In genomic region chr19:3531716-3532115, GRCh38 we compare ENCODE assay signal across 35 cellular contexts. TPM values are rescaled to one million over a fixed set of nuclear protein-coding genes. Genes with fewer than 3 reads are reported as not detected.
"Had no signal": no experiment of that assay in that cellular context is flagged by ENCODE, and none has a peak within 500 bp of the region (broad histone marks: within the 10 kb centered on the region; RNA-seq: fewer than 3 reads in every experiment).

No MANE protein-coding gene starts in this region.

- H3K27ac Mint-ChIP-seq: activated CD4-positive, alpha-beta memory T cell treated with anti-CD3 and anti-CD28 coated beads for 36 hours; activated CD4-positive, alpha-beta T cell treated with anti-CD3 and anti-CD28 coated beads for 36 hours; activated CD4-positive, alpha-beta T cell treated with anti-CD3 and anti-CD28 coated beads, Interleukin-2, amount 10 ng/mL, durations not matched to agents 24 days and 14 days; activated CD8-positive, alpha-beta memory T cell treated with anti-CD3 and anti-CD28 coated beads, Interleukin-2, amount 10 ng/mL, durations not matched to agents 7 days and 5 days; activated CD8-positive, alpha-beta T cell treated with anti-CD3 and anti-CD28 coated beads, Interleukin-2, amount 10 ng/mL, durations not matched to agents 7 days and 5 days; activated naive CD4-positive, alpha-beta T cell treated with anti-CD3 and anti-CD28 coated beads for 36 hours; activated naive CD4-positive, alpha-beta T cell treated with anti-CD3 and anti-CD28 coated beads, Interleukin-2, amount 50 U/mL, for 24 hours; activated naive CD8-positive, alpha-beta T cell treated with anti-CD3 and anti-CD28 coated beads for 36 hours; activated naive CD8-positive, alpha-beta T cell treated with anti-CD3 and anti-CD28 coated beads, Interleukin-2, amount 50 U/mL, for 24 hours; activated T-helper 1 cell treated with anti-CD3 and anti-CD28 coated beads, Interleukin-12 subunit alpha, Interleukin-12 subunit beta, Interleukin-2, Interleukin-4 antibody, amounts not matched to agents 30 ng/mL and 10 ng/mL and 1 ng/mL, durations not matched to agents 14 hours and 24 hours and 36 hours; activated T-helper 2 cell treated with anti-CD3 and anti-CD28 coated beads, Interferon-gamma antibody, Interleukin-2, Interleukin-4, amounts not matched to agents 10 μg/mL and 5 μg/mL and 100 μg/mL, durations not matched to agents 14 hours and 24 hours and 36 hours; effector memory CD8-positive, alpha-beta T cell; T-helper 2 cell treated with Interferon-gamma antibody and Interleukin-4, amounts not matched to agents 5 μg/mL and 100 μg/mL, for 36 hours had no signal

- FAIRE-seq: colon had no signal

- H3K27me3 Mint-ChIP-seq: activated CD4-positive, alpha-beta memory T cell treated with anti-CD3 and anti-CD28 coated beads for 36 hours; activated CD4-positive, alpha-beta T cell treated with anti-CD3 and anti-CD28 coated beads for 36 hours; activated CD4-positive, alpha-beta T cell treated with anti-CD3 and anti-CD28 coated beads, Interleukin-2, amount 10 ng/mL, durations not matched to agents 24 days and 14 days; activated CD8-positive, alpha-beta memory T cell treated with anti-CD3 and anti-CD28 coated beads, Interleukin-2, amount 10 ng/mL, durations not matched to agents 7 days and 5 days; activated naive CD4-positive, alpha-beta T cell treated with anti-CD3 and anti-CD28 coated beads, Interleukin-2, amount 50 U/mL, for 24 hours; activated naive CD8-positive, alpha-beta T cell treated with anti-CD3 and anti-CD28 coated beads for 36 hours; activated naive CD8-positive, alpha-beta T cell treated with anti-CD3 and anti-CD28 coated beads, Interleukin-2, amount 50 U/mL, for 24 hours; effector memory CD8-positive, alpha-beta T cell had no signal

- H3K9me3 Mint-ChIP-seq: activated CD4-positive, alpha-beta memory T cell treated with anti-CD3 and anti-CD28 coated beads for 36 hours; activated CD4-positive, alpha-beta T cell treated with anti-CD3 and anti-CD28 coated beads, Interleukin-2, amount 10 ng/mL, durations not matched to agents 24 days and 14 days; activated naive CD4-positive, alpha-beta T cell treated with anti-CD3 and anti-CD28 coated beads for 36 hours; activated naive CD4-positive, alpha-beta T cell treated with anti-CD3 and anti-CD28 coated beads, Interleukin-2, amount 50 U/mL, for 24 hours; activated naive CD8-positive, alpha-beta T cell treated with anti-CD3 and anti-CD28 coated beads for 36 hours; activated naive CD8-positive, alpha-beta T cell treated with anti-CD3 and anti-CD28 coated beads, Interleukin-2, amount 50 U/mL, for 24 hours; activated T-helper 1 cell treated with anti-CD3 and anti-CD28 coated beads, Interleukin-12 subunit alpha, Interleukin-12 subunit beta, Interleukin-2, Interleukin-4 antibody, amounts not matched to agents 30 ng/mL and 10 ng/mL and 1 ng/mL, durations not matched to agents 14 hours and 24 hours and 36 hours; activated T-helper 2 cell treated with anti-CD3 and anti-CD28 coated beads, Interferon-gamma antibody, Interleukin-2, Interleukin-4, amounts not matched to agents 10 μg/mL and 5 μg/mL and 100 μg/mL, durations not matched to agents 14 hours and 24 hours and 36 hours; effector memory CD8-positive, alpha-beta T cell; T-helper 2 cell treated with Interferon-gamma antibody and Interleukin-4, amounts not matched to agents 5 μg/mL and 100 μg/mL, for 36 hours had no signal

- ATAC-seq: activated CD4-positive, alpha-beta T cell treated with anti-CD3 and anti-CD28 coated beads for 36 hours; activated CD8-positive, alpha-beta memory T cell treated with anti-CD3 and anti-CD28 coated beads, Interleukin-2, amount 10 ng/mL, durations not matched to agents 7 days and 5 days; activated CD8-positive, alpha-beta T cell treated with anti-CD3 and anti-CD28 coated beads, Interleukin-2, amount 10 ng/mL, durations not matched to agents 7 days and 5 days; activated naive CD8-positive, alpha-beta T cell treated with anti-CD3 and anti-CD28 coated beads, Interleukin-2, amount 50 U/mL, for 24 hours; body of pancreas; effector memory CD8-positive, alpha-beta T cell; foreskin keratinocyte; gastrocnemius medialis; heart left ventricle had no signal

- H3K27me3 ChIP-seq: adrenal gland, body of pancreas, esophagus muscularis mucosa, foreskin keratinocyte, gastrocnemius medialis, heart left ventricle had no signal

- H3K27ac ChIP-seq: adrenal gland, body of pancreas, esophagus muscularis mucosa, foreskin keratinocyte, gastrocnemius medialis, heart left ventricle, WERI-Rb-1 had no signal

- DNase-seq: activated CD4-positive, alpha-beta memory T cell treated with anti-CD3 and anti-CD28 coated beads for 36 hours; activated CD4-positive, alpha-beta T cell treated with anti-CD3 and anti-CD28 coated beads for 36 hours; activated CD4-positive, alpha-beta T cell treated with anti-CD3 and anti-CD28 coated beads, Interleukin-2, amount 10 ng/mL, durations not matched to agents 24 days and 14 days; activated CD4-positive, CD25-positive, alpha-beta regulatory T cell; activated CD4-positive, CD25-positive, alpha-beta regulatory T cell treated with anti-CD3 and anti-CD28 coated beads, Interleukin-2, amount 50 U/mL, for 72 hours; activated CD8-positive, alpha-beta memory T cell treated with anti-CD3 and anti-CD28 coated beads, Interleukin-2, amount 10 ng/mL, durations not matched to agents 7 days and 5 days; activated CD8-positive, alpha-beta memory T cell treated with anti-CD3 and anti-CD28 coated beads, Interleukin-2, amount 50 U/mL, for 4 hours; activated CD8-positive, alpha-beta T cell treated with anti-CD3 and anti-CD28 coated beads, Interleukin-2, amount 10 ng/mL, durations not matched to agents 7 days and 5 days; activated effector memory CD4-positive, alpha-beta T cell treated with anti-CD3 and anti-CD28 coated beads, Interleukin-2, amount 50 U/mL, for 16 hours; activated naive CD4-positive, alpha-beta T cell treated with anti-CD3 and anti-CD28 coated beads for 36 hours; activated naive CD8-positive, alpha-beta T cell treated with anti-CD3 and anti-CD28 coated beads for 36 hours; activated naive CD8-positive, alpha-beta T cell treated with anti-CD3 and anti-CD28 coated beads, Interleukin-2, amount 50 U/mL, for 24 hours; activated T-cell treated with anti-CD3 and anti-CD28 coated beads, Interleukin-2, amount 50 U/mL, for 1 hour; activated T-cell treated with anti-CD3 and anti-CD28 coated beads, Interleukin-2, amount 50 U/mL, for 48 hours; adrenal gland; amygdala; aorta; body of pancreas; cortex of kidney; dermis blood vessel endothelial cell; effector CD4-positive, alpha-beta T cell; effector memory CD8-positive, alpha-beta T cell; erythroblast; foreskin keratinocyte; gastrocnemius medialis; glutamatergic neuron; heart left ventricle; T1000; WERI-Rb-1 had no signal

- H3K4me1 Mint-ChIP-seq: activated CD4-positive, alpha-beta T cell treated with anti-CD3 and anti-CD28 coated beads for 36 hours; activated CD4-positive, alpha-beta T cell treated with anti-CD3 and anti-CD28 coated beads, Interleukin-2, amount 10 ng/mL, durations not matched to agents 24 days and 14 days; activated CD8-positive, alpha-beta memory T cell treated with anti-CD3 and anti-CD28 coated beads, Interleukin-2, amount 10 ng/mL, durations not matched to agents 7 days and 5 days; activated naive CD4-positive, alpha-beta T cell treated with anti-CD3 and anti-CD28 coated beads, Interleukin-2, amount 50 U/mL, for 24 hours; activated naive CD8-positive, alpha-beta T cell treated with anti-CD3 and anti-CD28 coated beads for 36 hours; activated naive CD8-positive, alpha-beta T cell treated with anti-CD3 and anti-CD28 coated beads, Interleukin-2, amount 50 U/mL, for 24 hours had no signal

- H3K4me3 Mint-ChIP-seq: activated CD4-positive, alpha-beta memory T cell treated with anti-CD3 and anti-CD28 coated beads for 36 hours; activated CD4-positive, alpha-beta T cell treated with anti-CD3 and anti-CD28 coated beads for 36 hours; activated CD4-positive, alpha-beta T cell treated with anti-CD3 and anti-CD28 coated beads, Interleukin-2, amount 10 ng/mL, durations not matched to agents 24 days and 14 days; activated CD8-positive, alpha-beta memory T cell treated with anti-CD3 and anti-CD28 coated beads, Interleukin-2, amount 10 ng/mL, durations not matched to agents 7 days and 5 days; activated CD8-positive, alpha-beta T cell treated with anti-CD3 and anti-CD28 coated beads, Interleukin-2, amount 10 ng/mL, durations not matched to agents 7 days and 5 days; activated naive CD4-positive, alpha-beta T cell treated with anti-CD3 and anti-CD28 coated beads for 36 hours; activated naive CD4-positive, alpha-beta T cell treated with anti-CD3 and anti-CD28 coated beads, Interleukin-2, amount 50 U/mL, for 24 hours; activated naive CD8-positive, alpha-beta T cell treated with anti-CD3 and anti-CD28 coated beads for 36 hours; activated naive CD8-positive, alpha-beta T cell treated with anti-CD3 and anti-CD28 coated beads, Interleukin-2, amount 50 U/mL, for 24 hours; activated T-helper 1 cell treated with anti-CD3 and anti-CD28 coated beads, Interleukin-12 subunit alpha, Interleukin-12 subunit beta, Interleukin-2, Interleukin-4 antibody, amounts not matched to agents 30 ng/mL and 10 ng/mL and 1 ng/mL, durations not matched to agents 14 hours and 24 hours and 36 hours; effector memory CD8-positive, alpha-beta T cell; T-helper 2 cell treated with Interferon-gamma antibody and Interleukin-4, amounts not matched to agents 5 μg/mL and 100 μg/mL, for 36 hours had no signal

- H3K4me3 ChIP-seq: adrenal gland, body of pancreas, esophagus muscularis mucosa, gastrocnemius medialis, heart left ventricle had no signal

- H3K9me3 ChIP-seq: adrenal gland, body of pancreas, esophagus muscularis mucosa, gastrocnemius medialis, heart left ventricle had no signal

- H3K4me1 ChIP-seq: body of pancreas, foreskin keratinocyte, gastrocnemius medialis had no signal

RNA-seq across cellular contexts. Expression of gene TEKTIP1, which starts 7.3 kb away (rescaled TPM):
- total RNA-seq: dermis blood vessel endothelial cell, esophagus muscularis mucosa, foreskin keratinocyte, gastrocnemius medialis had no signal
- polyA plus RNA-seq: foreskin keratinocyte, heart left ventricle had no signal
